ENCODE assay signal across 3 cellular contexts in genomic region chr2:116489292-116489691, GRCh38.
TF ChIP-seq lines count a peak whose summit lies in the region.

No MANE protein-coding gene starts in this region.

TF ChIP-seq in A549, 52 proteins besides CTCF, POLR2A, EP300 and RAD21:
- TF ChIP-seq JUNB (IDR thresholded peaks at IDR 0.05) (no peak), SMC3 (IDR thresholded peaks at IDR 0.05) (no peak), MAFK (IDR thresholded peaks at IDR 0.05; ENCODE audit: partially characterized antibody) (peak; percentile 87)

TF ChIP-seq in IMR-90, 13 proteins besides CTCF, POLR2A, EP300 and RAD21:
- TF ChIP-seq MAFK (IDR thresholded peaks at IDR 0.05; ENCODE audit: low read depth, low read length) (peak; percentile 89), FOS (IDR thresholded peaks at IDR 0.05; ENCODE audit: low read depth, low read length) (no peak)

TF ChIP-seq in H1, 55 proteins besides CTCF, POLR2A, EP300 and RAD21:
- peak; percentile 43; the same call in 1 of the 2 replicates for TF ChIP-seq MAFK (IDR thresholded peaks at IDR 0.05; ENCODE audit: low read depth, low read length)
- TF ChIP-seq YY1 (IDR thresholded peaks at IDR 0.05; ENCODE audit: low read depth, low read length) = no peak
